Comparison of ENCODE assay signal across 8 cellular contexts in genomic region chr6:53543341-53544010, GRCh38. TPM values are rescaled to one million over a fixed set of nuclear protein-coding genes. Genes with fewer than 3 reads are reported as not detected.
DNase-seq lines count a peak whose midpoint lies in the region; ATAC-seq and TF ChIP-seq lines count a peak whose summit lies in the region.

No MANE protein-coding gene starts in this region.

- no peaks in the 10 kb centered on the region for H3K27me3 ChIP-seq in right atrium auricular region

- H3K4me3 ChIP-seq in right atrium auricular region = peak overlapping the region; percentile 69 to 88

- ATAC-seq in Right ventricle myocardium inferior = no peak
- ATAC-seq in HG03565 (IDR thresholded peaks at IDR 0.05; ENCODE audit: unreplicated experiment) = no peak
- no peak for ATAC-seq in GM19351 (IDR thresholded peaks at IDR 0.05; ENCODE audit: unreplicated experiment)

- no peaks in the 10 kb centered on the region for H3K9me3 ChIP-seq in right atrium auricular region

- DNase-seq in right atrium auricular region (ENCODE audit: low spot score) (no peak), Right ventricle myocardium inferior (ENCODE audit: missing footprints) (no peak), astrocyte of the hippocampus (ENCODE audit: low read depth, low spot score) (peak; percentile 24), lung microvascular endothelial cell (ENCODE audit: low read depth in 2 of 2) (peak; percentile 17 to 54), kidney glomerular epithelial cell (lab: John Stamatoyannopoulos, UW) (no peak), NOMO-1 treated with dmso at 0.1 percent for 144 hours (lab: John Stamatoyannopoulos, UW; ENCODE audit: unreplicated experiment) (no peak)

- peaks cover 0 to 36% of the 10 kb centered on the region in 2 donors for H3K4me1 ChIP-seq in right atrium auricular region

- H3K36me3 ChIP-seq in right atrium auricular region = no peaks in the 10 kb centered on the region

- intact Hi-C loops in Right ventricle myocardium inferior (cut with DNase I) = loop anchor here (2.0 to 10.0 kb wide), 2 partner anchors 51 to 969 kb away; partner anchors contain the start of gene TRAM2

- no peak for TF ChIP-seq CTCF in right atrium auricular region (IDR thresholded peaks at IDR 0.05)

- peak overlapping the region; percentile 94 to 96 for H3K27ac ChIP-seq in right atrium auricular region

RNA-seq across cellular contexts. Expression of gene GCLC, which starts 1.4 kb away (rescaled TPM):
- 10 to 100 TPM; 13.5 to 26.3 TPM for total RNA-seq in right atrium auricular region
- 26.7 TPM for total RNA-seq in Right ventricle myocardium inferior
- 16.1 and 25.8 TPM in 2 replicates for total RNA-seq in lung microvascular endothelial cell

Comparison
In these comparisons a context has a peak if more than half of its experiments do, and no peak if none do; other contexts are left out.
1. DNase-seq: peak in astrocyte of the hippocampus (single experiment) and lung microvascular endothelial cell (2 of 2); none in right atrium auricular region (single experiment), Right ventricle myocardium inferior (single experiment), kidney glomerular epithelial cell (single experiment) and NOMO-1 treated with dmso at 0.1 percent for 144 hours (single experiment).